Comparison of ENCODE assay signal across 1 cellular context in the genomic region with DNA sequence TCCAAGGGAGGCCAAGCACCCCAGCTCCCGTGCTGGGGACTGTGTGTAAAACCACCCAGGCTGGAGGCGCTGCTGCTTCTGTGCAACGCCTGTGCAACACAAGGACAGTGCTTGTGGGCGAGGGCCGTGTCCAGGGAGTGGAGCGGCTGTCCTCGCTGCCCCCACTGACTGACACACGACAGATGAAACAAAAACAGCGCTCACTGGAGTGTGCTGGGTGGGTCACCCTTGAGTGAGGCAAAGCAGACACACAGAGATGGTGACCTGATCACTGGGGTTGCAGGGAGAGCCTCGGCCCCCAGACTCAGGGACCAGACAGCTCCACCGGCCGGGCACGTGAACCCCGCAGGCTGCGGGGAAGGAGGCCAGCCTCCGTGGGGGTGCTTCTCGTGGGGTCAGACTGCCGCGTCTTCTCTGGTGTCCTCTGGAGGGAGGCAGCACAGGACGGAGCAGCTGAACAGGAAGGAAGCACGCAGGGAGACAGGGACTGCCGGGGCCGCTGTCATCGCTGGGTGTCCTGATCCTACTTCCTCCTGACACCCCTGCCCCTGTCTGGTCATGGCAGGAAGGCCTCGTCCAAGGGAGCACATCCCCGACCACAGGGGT.
TF ChIP-seq lines count a peak whose summit lies in the region.

No MANE protein-coding gene starts in this region.

TF ChIP-seq in GM12878, 131 proteins besides CTCF, POLR2A, EP300 and RAD21:
- TF ChIP-seq RUNX3 (IDR thresholded peaks at IDR 0.05; ENCODE audit: low read length) (no peak), YY1 (IDR thresholded peaks at IDR 0.05; ENCODE audit: low read depth, low read length) (no peak)
